In genomic region chr15:78069052-78069414, GRCh38 we compare ENCODE assay signal across 8 cellular contexts. TPM values are rescaled to one million over a fixed set of nuclear protein-coding genes. Genes with fewer than 3 reads are reported as not detected.
DNase-seq lines count a peak whose midpoint lies in the region; ATAC-seq, FAIRE-seq and TF ChIP-seq lines count a peak whose summit lies in the region.

No MANE protein-coding gene starts in this region.

- H3K27ac ChIP-seq in astrocyte (ENCODE audit: low read depth, low read length): no peak overlapping the region
- no peak overlapping the region for H3K27ac ChIP-seq in rectal smooth muscle tissue (ENCODE audit: low read depth, low read length)
- H3K27ac ChIP-seq in aorta (ENCODE audit: low read depth in 1 of 2, low read length in 2 of 2): peak overlapping the region in 1 of 2 donors; percentile 42

- H3K4me1 Mint-ChIP-seq in astrocyte (ENCODE audit: low read depth, unreplicated experiment): peaks cover 65% of the 10 kb centered on the region

- H3K9me3 Mint-ChIP-seq in astrocyte (ENCODE audit: unreplicated experiment): no peaks in the 10 kb centered on the region

- H3K4me3 ChIP-seq in GM08714 (ENCODE audit: low read length): peak overlapping the region; percentile 58; the same call in 1 of the 2 replicates
- H3K4me3 ChIP-seq in astrocyte (ENCODE audit: insufficient read depth, low read depth, low read length): no peak overlapping the region
- peak overlapping the region; percentile 7 for H3K4me3 ChIP-seq in rectal smooth muscle tissue (ENCODE audit: low read length)
- H3K4me3 ChIP-seq in aorta (ENCODE audit: low read length in 2 of 2): no peak overlapping the region

- no peak overlapping the region for H3K27ac Mint-ChIP-seq in astrocyte (ENCODE audit: unreplicated experiment)

- H3K9ac ChIP-seq in astrocyte (ENCODE audit: low read length) (peak overlapping the region; percentile 25), rectal smooth muscle tissue (ENCODE audit: low read length) (no peak overlapping the region)

- H3K27me3 Mint-ChIP-seq in astrocyte (ENCODE audit: low read depth, unreplicated experiment): no peaks in the 10 kb centered on the region

- DNase-seq in astrocyte (ENCODE audit: low read depth) (no peak), aorta (no peak), GM03348 (ENCODE audit: low spot score) (no peak), SIG-M5 (lab: John Stamatoyannopoulos, UW) (no peak)
- DNase-seq in stimulated activated CD4-positive, alpha-beta T cell treated with anti-CD3 and anti-CD28 coated beads, Interleukin-2, amount 100 ng/mL, for 48 hours: no peak

- no peak overlapping the region for H3K4me3 Mint-ChIP-seq in astrocyte (ENCODE audit: unreplicated experiment)

- 87% methylated on average over 7 of the region's 7 CpGs for WGBS in aorta, 2 donors

- H3K36me3 Mint-ChIP-seq in astrocyte (ENCODE audit: low read depth, unreplicated experiment): peaks cover 2% of the 10 kb centered on the region

- ATAC-seq in HG02642 (IDR thresholded peaks at IDR 0.05; ENCODE audit: poor library complexity, unreplicated experiment): peak; percentile 21
- no peak for ATAC-seq in aorta (ENCODE audit: low FRiP score)

- H3K36me3 ChIP-seq in astrocyte (ENCODE audit: insufficient read depth, low read length) (no peaks in the 10 kb centered on the region), rectal smooth muscle tissue (ENCODE audit: control insufficient read depth, insufficient read depth, low read length) (no peaks in the 10 kb centered on the region), aorta (ENCODE audit: control insufficient read depth in 1 of 2, insufficient read depth in 2 of 2, low read length in 1 of 2) (no peaks in the 10 kb centered on the region)

- H3K4me2 ChIP-seq in astrocyte (ENCODE audit: low read length): peak overlapping the region; percentile 51

- H3K27me3 ChIP-seq in astrocyte (ENCODE audit: insufficient read depth, low read length) (no peaks in the 10 kb centered on the region), rectal smooth muscle tissue (ENCODE audit: control insufficient read depth, insufficient read depth, low read length) (no peaks in the 10 kb centered on the region), aorta (ENCODE audit: control insufficient read depth in 1 of 2, insufficient read depth in 2 of 2, low read length in 1 of 2) (no peaks in the 10 kb centered on the region)

- H4K20me1 ChIP-seq in astrocyte (ENCODE audit: insufficient read depth, low read length): peaks cover 71% of the 10 kb centered on the region

- no peak overlapping the region for H2AFZ ChIP-seq in astrocyte (ENCODE audit: low read depth, low read length)

- no peak for TF ChIP-seq CTCF in astrocyte (IDR thresholded peaks at IDR 0.05; ENCODE audit: insufficient read depth, low read depth, low read length)

- H3K79me2 ChIP-seq in astrocyte (ENCODE audit: insufficient read depth, low read length): peaks cover 92% of the 10 kb centered on the region

- H3K4me1 ChIP-seq in astrocyte (ENCODE audit: insufficient read depth, low read length): peaks cover 67% of the 10 kb centered on the region
- H3K4me1 ChIP-seq in rectal smooth muscle tissue (ENCODE audit: control insufficient read depth, insufficient read depth, low read length): peaks cover 44% of the 10 kb centered on the region
- peaks cover 3 to 9% of the 10 kb centered on the region in 2 donors for H3K4me1 ChIP-seq in aorta (ENCODE audit: control insufficient read depth in 1 of 2, insufficient read depth in 2 of 2, low read length in 2 of 2)

- H3K9me3 ChIP-seq in astrocyte (ENCODE audit: insufficient read depth, low read depth, low read length) (no peaks in the 10 kb centered on the region), aorta (ENCODE audit: control insufficient read depth, low read length) (no peaks in the 10 kb centered on the region)

- intact Hi-C loops in aorta (cut with DNase I): loop anchor here in 1 of 2 donors (5.0 kb wide), 1 partner anchor 62 kb away; no protein-coding TSS in a partner anchor

- no peak for FAIRE-seq in astrocyte (lab: Jason Lieb, UNC)

RNA-seq across cellular contexts. Expression of gene TBC1D2B, which starts 8.5 kb away (rescaled TPM):
- total RNA-seq in astrocyte (21.3 and 26.0 TPM in 2 replicates), aorta (100 to 1,000 TPM in 1 of 2 donors, 10 to 100 TPM in 1; 49.0 to 109 TPM)
- 10 to 100 TPM in 1 of 2 donors, 1 to 10 TPM in 1; 9.8 to 57.5 TPM for polyA plus RNA-seq in aorta

RNA-seq across cellular contexts. Expression of gene SH2D7, which starts 23.3 kb away (rescaled TPM):
- total RNA-seq in astrocyte: not detected in 2 replicates
- total RNA-seq in aorta: not detected
- polyA plus RNA-seq in aorta: 1 to 10 TPM in 1 of 2 donors, not detected in 1; 1.0 TPM

Comparison
In these comparisons a context has a peak if more than half of its experiments do, and no peak if none do; other contexts are left out.
1. H3K4me3 ChIP-seq: peak in GM08714 (single experiment) and rectal smooth muscle tissue (single experiment); none in astrocyte (single experiment) and aorta (0 of 2).